Comparison of ENCODE assay signal across 2 cellular contexts in the genomic region with DNA sequence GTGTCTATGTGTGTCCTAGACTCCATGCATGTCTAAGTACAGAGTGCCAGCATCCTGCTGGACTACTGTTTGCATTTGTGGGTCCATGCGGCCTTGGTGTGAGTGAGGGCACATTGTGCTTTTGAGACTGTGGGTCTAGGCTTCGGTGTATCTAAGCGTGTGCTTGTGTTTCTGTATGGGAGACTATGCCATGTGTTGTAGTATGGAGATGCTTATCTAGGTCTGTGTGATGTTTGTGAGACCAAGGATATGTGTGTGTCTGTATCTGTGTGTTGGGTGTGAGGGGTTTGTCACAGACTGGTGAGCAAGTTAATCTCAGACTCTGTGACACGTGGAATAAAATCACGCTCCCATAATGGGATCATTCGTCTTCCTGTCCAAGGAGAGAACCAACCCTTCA.
TF ChIP-seq lines count a peak whose summit lies in the region.

No MANE protein-coding gene starts in this region.

TF ChIP-seq in IMR-90, 13 proteins besides CTCF, POLR2A, EP300 and RAD21:
- TF ChIP-seq MAFK (IDR thresholded peaks at IDR 0.05; ENCODE audit: low read depth, low read length) (no peak), MXI1 (IDR thresholded peaks at IDR 0.05; ENCODE audit: borderline replicate concordance, low read depth, low read length) (no peak), CHD1 (IDR thresholded peaks at IDR 0.05; ENCODE audit: low read depth, low read length) (no peak), RCOR1 (IDR thresholded peaks at IDR 0.05; ENCODE audit: insufficient replicate concordance, low read length) (no peak), CEBPB (IDR thresholded peaks at IDR 0.05; ENCODE audit: low read depth, low read length) (no peak), NFE2L2 (IDR thresholded peaks at IDR 0.05; ENCODE audit: low read depth, low read length) (no peak), FOS (IDR thresholded peaks at IDR 0.05; ENCODE audit: low read depth, low read length) (no peak), MAZ (IDR thresholded peaks at IDR 0.05; ENCODE audit: borderline replicate concordance, low read depth, low read length) (no peak), BHLHE40 (IDR thresholded peaks at IDR 0.05; ENCODE audit: low read depth, low read length) (no peak), RFX5 (IDR thresholded peaks at IDR 0.05; ENCODE audit: low read depth, low read length) (no peak), SMC3 (IDR thresholded peaks at IDR 0.05; ENCODE audit: low read depth, low read length) (no peak)
- TF ChIP-seq, protein P1, sequence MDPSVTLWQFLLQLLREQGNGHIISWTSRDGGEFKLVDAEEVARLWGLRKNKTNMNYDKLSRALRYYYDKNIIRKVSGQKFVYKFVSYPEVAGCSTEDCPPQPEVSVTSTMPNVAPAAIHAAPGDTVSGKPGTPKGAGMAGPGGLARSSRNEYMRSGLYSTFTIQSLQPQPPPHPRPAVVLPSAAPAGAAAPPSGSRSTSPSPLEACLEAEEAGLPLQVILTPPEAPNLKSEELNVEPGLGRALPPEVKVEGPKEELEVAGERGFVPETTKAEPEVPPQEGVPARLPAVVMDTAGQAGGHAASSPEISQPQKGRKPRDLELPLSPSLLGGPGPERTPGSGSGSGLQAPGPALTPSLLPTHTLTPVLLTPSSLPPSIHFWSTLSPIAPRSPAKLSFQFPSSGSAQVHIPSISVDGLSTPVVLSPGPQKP (IDR thresholded peaks at IDR 0.05; ENCODE audit: borderline replicate concordance, low read depth, low read length): no peak
- TF ChIP-seq, protein P2, sequence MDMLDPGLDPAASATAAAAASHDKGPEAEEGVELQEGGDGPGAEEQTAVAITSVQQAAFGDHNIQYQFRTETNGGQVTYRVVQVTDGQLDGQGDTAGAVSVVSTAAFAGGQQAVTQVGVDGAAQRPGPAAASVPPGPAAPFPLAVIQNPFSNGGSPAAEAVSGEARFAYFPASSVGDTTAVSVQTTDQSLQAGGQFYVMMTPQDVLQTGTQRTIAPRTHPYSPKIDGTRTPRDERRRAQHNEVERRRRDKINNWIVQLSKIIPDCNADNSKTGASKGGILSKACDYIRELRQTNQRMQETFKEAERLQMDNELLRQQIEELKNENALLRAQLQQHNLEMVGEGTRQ (IDR thresholded peaks at IDR 0.05; ENCODE audit: low read depth, low read length): no peak

TF ChIP-seq in K562, 482 proteins besides CTCF, POLR2A, EP300 and RAD21:
- no peak for TF ChIP-seq KDM1A (IDR thresholded peaks at IDR 0.05)
- no peak for TF ChIP-seq SRSF7 (optimal IDR thresholded peaks at IDR 0.05; ENCODE audit: low read depth, low read length)
- no peak for TF ChIP-seq TARDBP (IDR thresholded peaks at IDR 0.05)
- no peak for TF ChIP-seq NR2F6 (CRISPR knock-in tag; IDR thresholded peaks at IDR 0.05)
- TF ChIP-seq TCF7L2 (IDR thresholded peaks at IDR 0.05; ENCODE audit: low read depth, low read length): no peak
TF ChIP-seq in K562: peak in this region for 0.
